ENCODE assay signal across 1 cellular context in genomic region chr4:98612318-98613250, GRCh38.
TF ChIP-seq lines count a peak whose summit lies in the region.

No MANE protein-coding gene starts in this region.

TF ChIP-seq in GM12878, 131 proteins besides CTCF, POLR2A, EP300 and RAD21:
- TF ChIP-seq ZBTB40 (IDR thresholded peaks at IDR 0.05; ENCODE audit: borderline replicate concordance) (no peak), TCF12 (IDR thresholded peaks at IDR 0.05; ENCODE audit: low read depth, low read length) (no peak), MTA3 (IDR thresholded peaks at IDR 0.05; ENCODE audit: borderline replicate concordance, low read length) (no peak), MYB (IDR thresholded peaks at IDR 0.05; ENCODE audit: borderline replicate concordance, low read depth, low read length) (no peak), MLLT1 (IDR thresholded peaks at IDR 0.05) (no peak), ELK1 (IDR thresholded peaks at IDR 0.05; ENCODE audit: low read depth, low read length) (no peak), TCF7 (IDR thresholded peaks at IDR 0.05; ENCODE audit: borderline replicate concordance) (no peak), SREBF2 (IDR thresholded peaks at IDR 0.05; ENCODE audit: low read length) (no peak), IKZF1 (conservative IDR thresholded peaks at IDR 0.05) (peak; percentile 52), SPI1 (IDR thresholded peaks at IDR 0.05; ENCODE audit: borderline replicate concordance, insufficient read depth, low read depth, low read length) (peak; percentile 18; the same call in 1 of the 2 replicates), CREB1 (IDR thresholded peaks at IDR 0.05; ENCODE audit: low read depth) (no peak), BHLHE40 (IDR thresholded peaks at IDR 0.05; ENCODE audit: borderline replicate concordance in 1 of 2, low read depth in 2 of 2, low read length in 1 of 2) (no peak)
